14 cellular contexts compared by ENCODE assay signal in genomic region chr1:14538335-14538734, GRCh38.
DNase-seq lines count a peak whose midpoint lies in the region; ATAC-seq, FAIRE-seq and TF ChIP-seq lines count a peak whose summit lies in the region.
"Had no signal": no experiment of that assay in that cellular context is flagged by ENCODE, and none has a peak within 500 bp of the region (broad histone marks: within the 10 kb centered on the region; RNA-seq: fewer than 3 reads in every experiment).

No MANE protein-coding gene starts in this region.

- no peaks in the 10 kb centered on the region for H3K36me3 ChIP-seq in SK-N-SH (replicated peaks in 1 of 2; ENCODE audit: control insufficient read depth in 1 of 2, insufficient read depth in 2 of 2, low read length in 1 of 2)
- H3K36me3 ChIP-seq in H1 (ENCODE audit: control insufficient read depth in 2 of 4, insufficient read depth in 4 of 4, low read length in 3 of 4): no peaks in the 10 kb centered on the region
- no peaks in the 10 kb centered on the region for H3K36me3 ChIP-seq in osteoblast (ENCODE audit: insufficient read depth, low read length)
- no peaks in the 10 kb centered on the region for H3K36me3 ChIP-seq in gastroesophageal sphincter

- WGBS in SK-N-SH (ENCODE audit: low lambda C conversion rate): 16% methylated on average over 4 of the region's 4 CpGs
- 84% methylated on average over 4 of the region's 4 CpGs; no CpG with 5 or more reads in 1 of the 2 experiments for WGBS in H1 (ENCODE audit: extremely low coverage in 1 of 2, insufficient coverage in 1 of 2, insufficient read length in 1 of 2, insufficient replicate concordance in 2 of 2, low coverage in 1 of 2, low lambda C conversion rate in 2 of 2, missing lambda C conversion rate in 1 of 2), 2 experiments
- WGBS in gastroesophageal sphincter (ENCODE audit: low coverage in 1 of 2), 2 donors: 76 to 100% methylated on average over 3 to 4 of the region's 4 CpGs

- H2AK5ac ChIP-seq in H1 (ENCODE audit: low read depth, low read length): no peak overlapping the region

- H4K5ac ChIP-seq in H1 (ENCODE audit: insufficient read length, low read depth, low read length): no peak overlapping the region

- H3K79me2 ChIP-seq in SK-N-SH (ENCODE audit: insufficient read depth) (no peaks in the 10 kb centered on the region), H1 (ENCODE audit: control insufficient read depth in 1 of 2, insufficient read depth in 2 of 2, low read length in 2 of 2) (no peaks in the 10 kb centered on the region), osteoblast (ENCODE audit: insufficient read depth, low read length) (no peaks in the 10 kb centered on the region)

- no peak overlapping the region for H2BK15ac ChIP-seq in H1 (ENCODE audit: low read length)

- H3K9ac ChIP-seq in SK-N-SH (no peak overlapping the region), H1 (replicated peaks in 1 of 4; ENCODE audit: extremely low read depth in 1 of 4, low read depth in 3 of 4, low read length in 3 of 4) (no peak overlapping the region)

- H3K18ac ChIP-seq in H1 (ENCODE audit: extremely low read depth, low read length): no peak overlapping the region

- no peak overlapping the region for H2AFZ ChIP-seq in SK-N-SH (ENCODE audit: low read depth)
- H2AFZ ChIP-seq in H1 (ENCODE audit: low read length): no peak overlapping the region
- no peak overlapping the region for H2AFZ ChIP-seq in osteoblast (ENCODE audit: low read length)
- H2AFZ ChIP-seq: PC-9 had no signal

- no peak overlapping the region for H3K23ac ChIP-seq in H1 (ENCODE audit: insufficient read length)

- H3K27me3 ChIP-seq in SK-N-SH (ENCODE audit: insufficient read depth) (no peaks in the 10 kb centered on the region), H1 (replicated peaks in 1 of 4; ENCODE audit: control insufficient read depth in 3 of 4, extremely low read depth in 1 of 4, insufficient read depth in 3 of 4, low read length in 3 of 4) (no peaks in the 10 kb centered on the region), osteoblast (ENCODE audit: insufficient read depth, low read length) (no peaks in the 10 kb centered on the region), gastroesophageal sphincter (no peaks in the 10 kb centered on the region)

- no peak overlapping the region for H4K91ac ChIP-seq in H1 (replicated peaks; ENCODE audit: insufficient read length, low read length)

- no peak for TF ChIP-seq CTCF in SK-N-SH (IDR thresholded peaks at IDR 0.05)
- peak; percentile 37 to 66 (median 52) for TF ChIP-seq CTCF in H1 (IDR thresholded peaks at IDR 0.05; ENCODE audit: control extremely low read depth in 1 of 3, insufficient read depth in 1 of 3, low read depth in 1 of 3, low read length in 3 of 3)
- peak; percentile 35 for TF ChIP-seq CTCF in osteoblast (IDR thresholded peaks at IDR 0.05; ENCODE audit: extremely low read depth, low read depth, low read length)
- TF ChIP-seq CTCF in gastroesophageal sphincter (IDR thresholded peaks at IDR 0.05): no peak

- CTCF ChIA-PET in SK-N-SH (lab: Yijun Ruan, JAX): no interaction called here
- CTCF ChIA-PET in H1 (lab: Charles Lee; ENCODE audit: partially characterized antibody): interaction anchor here (1.1 kb wide), 1 partner anchor 28 kb away, joined by 4 read pairs; no protein-coding TSS in a partner anchor

- H3K9me3 ChIP-seq in SK-N-SH (no peaks in the 10 kb centered on the region), H1 (ENCODE audit: insufficient read depth in 2 of 2, low read depth in 1 of 2, low read length in 1 of 2) (no peaks in the 10 kb centered on the region; a peak in 1 of 4 replicates), osteoblast (ENCODE audit: low read depth, low read length) (no peaks in the 10 kb centered on the region), gastroesophageal sphincter (no peaks in the 10 kb centered on the region)

- no peaks in the 10 kb centered on the region for H3K23me2 ChIP-seq in H1 (ENCODE audit: low read depth, low read length)

- no peak overlapping the region for H3K56ac ChIP-seq in H1 (replicated peaks; ENCODE audit: insufficient read length, low read depth, low read length)

- H4K20me1 ChIP-seq in SK-N-SH (ENCODE audit: insufficient read depth) (no peaks in the 10 kb centered on the region), H1 (replicated peaks in 1 of 2; ENCODE audit: control insufficient read depth in 1 of 2, insufficient read depth in 2 of 2, low read length in 2 of 2) (no peaks in the 10 kb centered on the region), osteoblast (ENCODE audit: insufficient read depth, low read length) (no peaks in the 10 kb centered on the region)

- no peak overlapping the region for H3K27ac ChIP-seq in SK-N-SH (ENCODE audit: low read depth in 2 of 2, low read length in 1 of 2)
- H3K27ac ChIP-seq in H1 (ENCODE audit: low read depth, low read length): no peak overlapping the region
- H3K27ac ChIP-seq in osteoblast (ENCODE audit: low read depth, low read length): no peak overlapping the region
- no peak overlapping the region for H3K27ac ChIP-seq in gastroesophageal sphincter
- H3K27ac ChIP-seq: PC-9 had no signal

- TF ChIP-seq RAD21 in SK-N-SH (IDR thresholded peaks at IDR 0.05; ENCODE audit: low read length): peak; percentile 24; the same call in 1 of the 2 replicates
- TF ChIP-seq RAD21 in H1 (IDR thresholded peaks at IDR 0.05 in 1 of 2, conservative IDR thresholded peaks at IDR 0.05 in 1 of 2; ENCODE audit: low read depth in 2 of 2, low read length in 2 of 2): peak; percentile 78 to 81

- H3K9me2 ChIP-seq in SK-N-SH: no peaks in the 10 kb centered on the region

- no peak overlapping the region for H3K4me2 ChIP-seq in SK-N-SH
- H3K4me2 ChIP-seq in H1 (ENCODE audit: insufficient read depth in 1 of 2, low read depth in 2 of 2, low read length in 2 of 2): no peak overlapping the region
- no peak overlapping the region for H3K4me2 ChIP-seq in osteoblast (ENCODE audit: insufficient read depth, low read length)
- H3K4me2 ChIP-seq: PC-9 had no signal

- no peak overlapping the region for H2BK12ac ChIP-seq in H1 (ENCODE audit: low read depth, low read length)

- peak; percentile 42 for FAIRE-seq in H1 (lab: Jason Lieb, UNC)

- no peak overlapping the region for H3K14ac ChIP-seq in H1 (ENCODE audit: insufficient read length)

- H2BK20ac ChIP-seq in H1 (ENCODE audit: low read length): no peak overlapping the region

- H3F3A ChIP-seq in SK-N-SH (replicated peaks; ENCODE audit: insufficient read depth): no peaks in the 10 kb centered on the region

- no peak overlapping the region for H2BK5ac ChIP-seq in H1 (ENCODE audit: low read depth, low read length)

- H3K4ac ChIP-seq in H1 (replicated peaks; ENCODE audit: insufficient read length, low read depth, low read length): no peak overlapping the region

- POLR2A ChIA-PET in SK-N-SH (lab: Yijun Ruan, JAX): no interaction called here
- POLR2A ChIA-PET in H1 (lab: Charles Lee; ENCODE audit: partially characterized antibody): no interaction called here

- H3K79me1 ChIP-seq in H1 (ENCODE audit: low read depth, low read length): no peaks in the 10 kb centered on the region

- ATAC-seq in SK-N-SH treated with all-trans-retinoic acid at 6 μM for 48 hours (no peak), HG02798 (IDR thresholded peaks at IDR 0.05; ENCODE audit: poor library complexity, unreplicated experiment) (no peak), gastroesophageal sphincter (no peak)
- ATAC-seq: activated naive CD4-positive, alpha-beta T cell treated with anti-CD3 and anti-CD28 coated beads, Interleukin-2, amount 50 U/mL, for 72 hours; left colon; T-cell had no signal

- H3K4me3 ChIP-seq in SK-N-SH (ENCODE audit: low read depth in 2 of 2, low read length in 1 of 2) (no peak overlapping the region), H1 (ENCODE audit: extremely low read depth in 1 of 4, insufficient read depth in 2 of 4, low read depth in 3 of 4, low read length in 4 of 4) (no peak overlapping the region), osteoblast (ENCODE audit: insufficient read depth, low read length) (no peak overlapping the region), gastroesophageal sphincter (no peak overlapping the region)
- H3K4me3 ChIP-seq: PC-9 had no signal

- no peak for DNase-seq in SK-N-SH
- peak; percentile 35 for DNase-seq in M059J (ENCODE audit: low read depth)
- no peak for DNase-seq in H1 (ENCODE audit: low read depth in 1 of 2, low spot score in 2 of 2)
- DNase-seq in osteoblast (ENCODE audit: insufficient read length, low spot score, missing footprints): no peak
- no peak for DNase-seq in activated CD4-positive, alpha-beta T cell treated with anti-CD3 and anti-CD28 coated beads, Interleukin-2, amount 50 U/mL, for 4 hours
- DNase-seq: activated CD4-positive, CD25-positive, alpha-beta regulatory T cell treated with anti-CD3 and anti-CD28 coated beads, Interleukin-2, amount 50 U/mL, for 72 hours; left colon; MV-4-11; PC-9; T-cell had no signal

- no peak overlapping the region for H2BK120ac ChIP-seq in H1 (replicated peaks; ENCODE audit: low read depth, low read length)

- H3K4me1 ChIP-seq in SK-N-SH (ENCODE audit: control insufficient read depth in 1 of 2, insufficient read depth in 2 of 2, low read depth in 1 of 2, low read length in 1 of 2): no peaks in the 10 kb centered on the region; a peak in 1 of 4 replicates
- H3K4me1 ChIP-seq in H1 (replicated peaks in 1 of 4; ENCODE audit: control insufficient read depth in 3 of 4, insufficient read depth in 4 of 4, low read length in 3 of 4): no peaks in the 10 kb centered on the region
- H3K4me1 ChIP-seq in osteoblast (ENCODE audit: insufficient read depth, low read length): peaks cover 10% of the 10 kb centered on the region
- H3K4me1 ChIP-seq in gastroesophageal sphincter: no peaks in the 10 kb centered on the region

- TF ChIP-seq EP300 in SK-N-SH (IDR thresholded peaks at IDR 0.05; ENCODE audit: borderline replicate concordance in 1 of 2, low read depth in 1 of 2, low read length in 1 of 2): no peak
- no peak for TF ChIP-seq EP300 in H1 (IDR thresholded peaks at IDR 0.05; ENCODE audit: borderline replicate concordance in 1 of 2, low read depth in 2 of 2, low read length in 2 of 2)
- no peak for TF ChIP-seq EP300 in gastroesophageal sphincter (IDR thresholded peaks at IDR 0.05)

- no peak overlapping the region for H4K8ac ChIP-seq in H1 (ENCODE audit: extremely low read depth, insufficient read depth, low read length)

- no peak for TF ChIP-seq POLR2A in H1 (IDR thresholded peaks at IDR 0.05; ENCODE audit: control extremely low read depth in 1 of 2, low read depth in 2 of 2, low read length in 2 of 2)
- TF ChIP-seq POLR2A in gastroesophageal sphincter (IDR thresholded peaks at IDR 0.05): no peak

TF ChIP-seq in SK-N-SH, 30 proteins besides CTCF, POLR2A, EP300 and RAD21 (continues in another document):
- TF ChIP-seq GATA2 (CRISPR knock-in tag; IDR thresholded peaks at IDR 0.05) (no peak), GABPA (IDR thresholded peaks at IDR 0.05; ENCODE audit: low read depth) (no peak), TEAD4 (IDR thresholded peaks at IDR 0.05; ENCODE audit: borderline replicate concordance, insufficient read depth) (no peak)

TF ChIP-seq in SK-N-SH treated with all-trans-retinoic acid at 6 μM for 48 hours, 23 proteins besides CTCF, POLR2A, EP300 and RAD21 (continues in another document):
- TF ChIP-seq OSR1 (CRISPR knock-in tag; IDR thresholded peaks at IDR 0.05) (no peak), ZNF565 (CRISPR knock-in tag; conservative IDR thresholded peaks at IDR 0.05; ENCODE audit: low read depth) (no peak), ZFP3 (CRISPR knock-in tag; IDR thresholded peaks at IDR 0.05) (no peak)

TF ChIP-seq in H1, 55 proteins besides CTCF, POLR2A, EP300 and RAD21 (continues in another document):
- TF ChIP-seq NANOG (IDR thresholded peaks at IDR 0.05; ENCODE audit: insufficient read depth, low read depth, low read length, poor library complexity, severe bottlenecking) (no peak), NRF1 (IDR thresholded peaks at IDR 0.05; ENCODE audit: low read depth, low read length) (no peak)

Comparison
In these comparisons a context has a peak if more than half of its experiments do, and no peak if none do; other contexts are left out.
1. CTCF ChIP-seq: peak in H1 (3 of 3) and osteoblast (single experiment); none in SK-N-SH (single experiment) and gastroesophageal sphincter (0 of 4).
2. Of the 17 proteins assayed by ChIP-seq in both H1 and SK-N-SH: peak only in H1: CTCF; only in SK-N-SH: none; in both: RAD21; in neither: 15.